Comparison of ENCODE assay signal across 8 cellular contexts in the genomic region with DNA sequence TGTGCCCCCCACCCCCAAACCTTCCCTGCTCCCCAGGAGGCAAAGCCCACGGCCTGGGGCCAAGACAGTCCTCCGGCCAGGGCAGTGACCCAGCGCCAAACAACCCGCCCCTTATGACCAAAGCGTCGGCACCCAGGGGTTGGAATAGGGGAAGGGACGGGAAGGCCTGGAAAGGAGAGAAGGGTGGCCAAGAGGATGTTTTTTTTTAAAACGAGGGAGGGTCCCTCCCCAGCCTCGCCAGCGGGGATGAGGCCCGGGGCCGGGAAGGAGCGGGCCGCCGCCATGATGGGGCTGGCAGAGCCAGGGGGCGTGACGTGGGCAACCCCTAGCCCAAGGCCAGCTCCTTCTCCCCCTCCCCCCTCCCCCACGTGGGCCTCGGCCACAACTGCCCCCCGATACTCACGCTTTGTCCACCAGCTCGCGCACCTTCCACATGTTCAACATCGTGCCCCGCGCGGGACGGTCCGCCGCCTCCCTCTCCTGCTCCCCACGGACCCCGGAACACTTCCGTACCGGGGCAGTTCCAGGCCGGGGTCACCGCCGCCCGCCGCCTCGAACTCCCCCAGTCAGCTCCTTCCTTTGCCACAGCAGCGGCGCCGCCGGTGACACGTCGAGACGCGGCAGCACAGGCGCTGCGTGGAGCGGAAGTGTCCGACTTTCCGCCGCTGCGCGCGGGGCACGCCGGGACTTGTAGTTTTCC. TPM values are rescaled to one million over a fixed set of nuclear protein-coding genes. Genes with fewer than 3 reads are reported as not detected.
A peak's percentile ranks its signal among the peaks of the same experiment; 100 is the strongest.
DNase-seq lines count a peak whose midpoint lies in the region; ATAC-seq, FAIRE-seq and TF ChIP-seq lines count a peak whose summit lies in the region.

TSS of gene CLINT1 (minus strand) at position 619 of the 700 bp plus-strand sequence. CDS start at position 444, 175 bp downstream.

- no peaks in the 10 kb centered on the region for H3K9me3 ChIP-seq in pancreas
- H3K9me3 ChIP-seq in thyroid gland: no peaks in the 10 kb centered on the region

- H3K36me3 ChIP-seq in GM06990 (ENCODE audit: control insufficient read depth, insufficient read depth, low read length) (no peaks in the 10 kb centered on the region; the same call in 1 of the 2 replicates), pancreas (no peaks in the 10 kb centered on the region), thyroid gland (no peaks in the 10 kb centered on the region)

- FAIRE-seq in pancreas (lab: Jason Lieb, UNC): no peak

- H3K27ac Mint-ChIP-seq in activated naive CD8-positive, alpha-beta T cell treated with anti-CD3 and anti-CD28 coated beads, Interleukin-2, amount 50 U/mL, for 24 hours: peak within 1 kb of the TSS; percentile 97

- peak; percentile 43 to 90 for TF ChIP-seq POLR2A in thyroid gland (IDR thresholded peaks at IDR 0.05)

- ATAC-seq in HG02588 (IDR thresholded peaks at IDR 0.05; ENCODE audit: unreplicated experiment): peak; percentile 44
- peak; percentile 91 for ATAC-seq in activated naive CD8-positive, alpha-beta T cell treated with anti-CD3 and anti-CD28 coated beads, Interleukin-2, amount 50 U/mL, for 24 hours
- peak; percentile 97 for ATAC-seq in Right ventricle myocardium inferior
- ATAC-seq in pancreas: peak; percentile 95 to 98 (median 97)

- 0 to 1% methylated on average over 57 to 59 of the region's 59 CpGs for WGBS in pancreas, 2 donors
- 0 to 1% methylated on average over 14 to 19 of the region's 59 CpGs for WGBS in thyroid gland, 2 donors

- DNase-seq in GM06990 (ENCODE audit: extremely low read depth, insufficient read length) (peak; percentile 92), NCI-H1105 treated with DMSO at 0.1 percent for 48 hours (lab: John Stamatoyannopoulos, UW) (peak; percentile 43), SW480 (ENCODE audit: low spot score) (peak; percentile 88), Right ventricle myocardium inferior (ENCODE audit: missing footprints) (peak; percentile 98), pancreas (peak; percentile 86 to 96 (median 92)), thyroid gland (peak; percentile 90 to 93)
- peak; percentile 91 for DNase-seq in activated naive CD8-positive, alpha-beta T cell treated with anti-CD3 and anti-CD28 coated beads, Interleukin-2, amount 50 U/mL, for 24 hours

- H3K27me3 ChIP-seq in GM06990 (replicated peaks; ENCODE audit: control insufficient read depth, insufficient read depth, low read length): no peaks in the 10 kb centered on the region
- no peaks in the 10 kb centered on the region for H3K27me3 ChIP-seq in pancreas
- H3K27me3 ChIP-seq in thyroid gland: no peaks in the 10 kb centered on the region

- peaks cover 16% of the 10 kb centered on the region for H3K36me3 Mint-ChIP-seq in activated naive CD8-positive, alpha-beta T cell treated with anti-CD3 and anti-CD28 coated beads, Interleukin-2, amount 50 U/mL, for 24 hours (ENCODE audit: low read depth)

- H3K4me3 ChIP-seq in GM06990 (replicated peaks; ENCODE audit: low read depth, low read length): peak within 1 kb of the TSS; percentile 94
- H3K4me3 ChIP-seq in pancreas: peak within 1 kb of the TSS; percentile 66 to 87 (median 82)
- peak within 1 kb of the TSS; percentile 62 to 88 (median 87) for H3K4me3 ChIP-seq in thyroid gland (replicated peaks in 1 of 3)

- no peaks in the 10 kb centered on the region for H3K9me3 Mint-ChIP-seq in activated naive CD8-positive, alpha-beta T cell treated with anti-CD3 and anti-CD28 coated beads, Interleukin-2, amount 50 U/mL, for 24 hours

- peaks cover 73% of the 10 kb centered on the region for H3K4me1 Mint-ChIP-seq in activated naive CD8-positive, alpha-beta T cell treated with anti-CD3 and anti-CD28 coated beads, Interleukin-2, amount 50 U/mL, for 24 hours

- H3K4me3 Mint-ChIP-seq in activated naive CD8-positive, alpha-beta T cell treated with anti-CD3 and anti-CD28 coated beads, Interleukin-2, amount 50 U/mL, for 24 hours: peak within 1 kb of the TSS; percentile 95

- H3K27ac ChIP-seq in pancreas (peak within 1 kb of the TSS; percentile 86 to 96 (median 90)), thyroid gland (peak within 1 kb of the TSS; percentile 60 to 94 (median 94))

- no peaks in the 10 kb centered on the region for H3K27me3 Mint-ChIP-seq in activated naive CD8-positive, alpha-beta T cell treated with anti-CD3 and anti-CD28 coated beads, Interleukin-2, amount 50 U/mL, for 24 hours

- TF ChIP-seq CTCF in GM06990 (IDR thresholded peaks at IDR 0.05; ENCODE audit: insufficient read depth, low read length, poor library complexity, severe bottlenecking) (no peak), pancreas (IDR thresholded peaks at IDR 0.05) (no peak), thyroid gland (IDR thresholded peaks at IDR 0.05) (no peak)

- peaks cover 0 to 28% (median 18%) of the 10 kb centered on the region in 3 donors for H3K4me1 ChIP-seq in pancreas
- H3K4me1 ChIP-seq in thyroid gland: peaks cover 5 to 20% of the 10 kb centered on the region in 2 donors

- intact Hi-C loops in Right ventricle myocardium inferior (cut with DNase I) (loop anchor here (2.0 to 10.0 kb wide), 3 partner anchors 38 to 136 kb away; no protein-coding TSS in a partner anchor), pancreas (cut with DNase I) (no loop called here), thyroid gland (cut with DNase I) (loop anchor here (10.0 kb wide), 1 partner anchor 86 kb away; no protein-coding TSS in a partner anchor)

RNA-seq across cellular contexts. Expression of gene CLINT1, which starts in this region (rescaled TPM):
- total RNA-seq in Right ventricle myocardium inferior (56.5 TPM), pancreas (10 to 100 TPM; 32.7 to 62.5 (median 37.9) TPM), thyroid gland (100 to 1,000 TPM; 126 to 198 (median 159) TPM)
- 10 to 100 TPM; 23.5 to 47.6 TPM for polyA plus RNA-seq in pancreas

Comparison
In these comparisons a context has a peak if more than half of its experiments do, and no peak if none do; other contexts are left out.
1. Peak in every context shown above with its lines: DNase-seq, ATAC-seq, H3K4me3 ChIP-seq and H3K27ac ChIP-seq.
2. DNase-seq: peak in every context shown above with its lines; median percentile 98 in Right ventricle myocardium inferior; 92 in GM06990; 92 in pancreas; 92 in thyroid gland; 91 in activated naive CD8-positive, alpha-beta T cell treated with anti-CD3 and anti-CD28 coated beads, Interleukin-2, amount 50 U/mL, for 24 hours; 88 in SW480; 43 in NCI-H1105 treated with DMSO at 0.1 percent for 48 hours.
3. ATAC-seq: peak in every context shown above with its lines; median percentile 97 in Right ventricle myocardium inferior; 97 in pancreas; 91 in activated naive CD8-positive, alpha-beta T cell treated with anti-CD3 and anti-CD28 coated beads, Interleukin-2, amount 50 U/mL, for 24 hours; 44 in HG02588.
4. intact Hi-C loops: an anchor here in Right ventricle myocardium inferior (2.0 to 10.0 kb wide) and thyroid gland (10.0 kb wide); none called in pancreas.